13 cellular contexts compared by ENCODE assay signal in the genomic region with DNA sequence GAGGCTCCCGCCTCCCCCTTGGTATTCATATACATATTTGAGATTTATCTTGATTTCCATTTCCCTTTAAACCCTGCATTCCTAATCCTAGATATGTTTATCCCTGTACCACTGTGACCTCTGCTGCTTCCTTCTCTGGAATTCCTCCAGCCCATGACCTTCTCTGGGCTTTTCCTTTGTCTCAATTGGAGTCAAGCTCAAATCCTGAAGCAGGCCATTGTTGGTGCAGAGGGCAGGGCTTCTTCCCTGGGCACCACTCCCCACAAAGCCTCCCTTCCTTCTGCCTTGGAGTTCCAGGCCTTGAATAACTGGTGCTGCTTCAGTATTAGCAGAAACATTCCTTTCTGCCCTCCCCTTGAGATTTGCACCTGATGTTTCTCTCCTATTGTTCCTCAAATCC.
"Had no signal": no experiment of that assay in that cellular context is flagged by ENCODE, and none has a peak within 500 bp of the region (broad histone marks: within the 10 kb centered on the region; RNA-seq: fewer than 3 reads in every experiment).

No MANE protein-coding gene starts in this region.

- ATAC-seq: activated CD4-positive, alpha-beta T cell treated with anti-CD3 and anti-CD28 coated beads for 36 hours; effector memory CD8-positive, alpha-beta T cell; left colon; stimulated activated naive CD8-positive, alpha-beta T cell treated with anti-CD3 and anti-CD28 coated beads, Interleukin-15, Interleukin-2, amounts not matched to agents 100 U/mL and 50 U/mL, for 24 hours had no signal

- DNase-seq: activated CD4-positive, alpha-beta T cell treated with anti-CD3 and anti-CD28 coated beads for 36 hours; activated CD4-positive, alpha-beta T cell treated with anti-CD3 and anti-CD28 coated beads, Interleukin-2, amount 50 U/mL, for 48 hours; activated gamma-delta T cell treated with Interleukin-2 at 50 U/mL for 16 hours; activated T-cell treated with anti-CD3 and anti-CD28 coated beads for 4 hours; effector memory CD8-positive, alpha-beta T cell; left colon; occipital lobe; stimulated activated CD4-positive, alpha-beta T cell treated with anti-CD3 and anti-CD28 coated beads, Interleukin-2, amount 100 ng/mL, for 24 hours; stimulated activated naive CD8-positive, alpha-beta T cell treated with anti-CD3 and anti-CD28 coated beads, Interleukin-15, Interleukin-2, amounts not matched to agents 100 U/mL and 50 U/mL, for 24 hours had no signal

- H3K27ac Mint-ChIP-seq: activated CD4-positive, alpha-beta T cell treated with anti-CD3 and anti-CD28 coated beads for 36 hours; activated naive CD8-positive, alpha-beta T cell; activated T-helper 1 cell treated with anti-CD3 and anti-CD28 coated beads, Interleukin-12 subunit alpha, Interleukin-12 subunit beta, Interleukin-2, Interleukin-4 antibody, amounts not matched to agents 30 ng/mL and 10 ng/mL and 1 ng/mL, durations not matched to agents 14 hours and 24 hours and 36 hours; effector memory CD8-positive, alpha-beta T cell had no signal

- H3K36me3 ChIP-seq: tibial nerve had no signal

- H3K27me3 Mint-ChIP-seq: activated CD4-positive, alpha-beta T cell treated with anti-CD3 and anti-CD28 coated beads for 36 hours had no signal

- H3K36me3 Mint-ChIP-seq: activated naive CD8-positive, alpha-beta T cell had no signal

- H3K9me3 ChIP-seq: tibial nerve had no signal

- H3K4me3 ChIP-seq: tibial nerve had no signal

- H3K4me3 Mint-ChIP-seq: activated CD4-positive, alpha-beta T cell treated with anti-CD3 and anti-CD28 coated beads for 36 hours; activated naive CD8-positive, alpha-beta T cell; activated T-helper 1 cell treated with anti-CD3 and anti-CD28 coated beads, Interleukin-12 subunit alpha, Interleukin-12 subunit beta, Interleukin-2, Interleukin-4 antibody, amounts not matched to agents 30 ng/mL and 10 ng/mL and 1 ng/mL, durations not matched to agents 14 hours and 24 hours and 36 hours; effector memory CD8-positive, alpha-beta T cell had no signal

- H3K27ac ChIP-seq: epithelial cell of prostate, tibial nerve had no signal

- H3K9me3 Mint-ChIP-seq: activated T-helper 1 cell treated with anti-CD3 and anti-CD28 coated beads, Interleukin-12 subunit alpha, Interleukin-12 subunit beta, Interleukin-2, Interleukin-4 antibody, amounts not matched to agents 30 ng/mL and 10 ng/mL and 1 ng/mL, durations not matched to agents 14 hours and 24 hours and 36 hours had no signal

- H3K4me1 Mint-ChIP-seq: activated CD4-positive, alpha-beta T cell treated with anti-CD3 and anti-CD28 coated beads for 36 hours had no signal

- H3K27me3 ChIP-seq: tibial nerve had no signal
